ENCODE assay signal across 8 cellular contexts in genomic region chr10:110269641-110270318, GRCh38. TPM values are rescaled to one million over a fixed set of nuclear protein-coding genes. Genes with fewer than 3 reads are reported as not detected.
DNase-seq lines count a peak whose midpoint lies in the region; ATAC-seq and TF ChIP-seq lines count a peak whose summit lies in the region.

No MANE protein-coding gene starts in this region.

- no peak overlapping the region for H3K9ac ChIP-seq in endodermal cell (ENCODE audit: extremely low read depth, low read length, poor library complexity, severe bottlenecking)

- no peaks in the 10 kb centered on the region for H3K27me3 Mint-ChIP-seq in T-cell
- H3K27me3 Mint-ChIP-seq in endodermal cell (ENCODE audit: insufficient read depth) = no peaks in the 10 kb centered on the region

- peak overlapping the region; percentile 64 to 74 (median 69) for H3K4me3 Mint-ChIP-seq in T-cell
- no peak overlapping the region for H3K4me3 Mint-ChIP-seq in endodermal cell

- H3K27ac Mint-ChIP-seq in T-cell = peak overlapping the region; percentile 85
- no peak overlapping the region for H3K27ac Mint-ChIP-seq in endodermal cell

- WGBS in prostate gland = 11% methylated on average over 3 of the region's 3 CpGs
- WGBS in endodermal cell (ENCODE audit: insufficient coverage in 1 of 2, insufficient read length in 1 of 2), 2 experiments = 86 to 100% methylated on average over 1 to 3 of the region's 3 CpGs

- peak overlapping the region; percentile 71 to 75 for H3K27ac ChIP-seq in prostate gland
- no peak overlapping the region for H3K27ac ChIP-seq in endodermal cell (ENCODE audit: low read depth, low read length)

- TF ChIP-seq CTCF in prostate gland (IDR thresholded peaks at IDR 0.05) (no peak), endodermal cell (conservative IDR thresholded peaks at IDR 0.05) (no peak)

- H3K36me3 Mint-ChIP-seq in T-cell (peaks cover 3% of the 10 kb centered on the region), endodermal cell (ENCODE audit: low read depth) (no peaks in the 10 kb centered on the region)

- TF ChIP-seq POLR2A in prostate gland (IDR thresholded peaks at IDR 0.05) = no peak

- peak; percentile 64 for ATAC-seq in GM21381 (IDR thresholded peaks at IDR 0.05; ENCODE audit: unreplicated experiment)
- peak in 2 of 4 experiments; percentile 33 to 78 for ATAC-seq in T-cell (replicated peaks in 1 of 4)

- no peaks in the 10 kb centered on the region for H3K36me3 ChIP-seq in prostate gland
- H3K36me3 ChIP-seq in endodermal cell (ENCODE audit: control insufficient read depth, insufficient read depth, low read length) = no peaks in the 10 kb centered on the region

- no peaks in the 10 kb centered on the region for H3K4me1 ChIP-seq in prostate gland (replicated peaks)
- peaks cover 2% of the 10 kb centered on the region for H3K4me1 ChIP-seq in endodermal cell (ENCODE audit: control insufficient read depth, insufficient read depth, low read length)

- CTCF ChIA-PET in T-cell (lab: Charles Lee) = interaction anchor here (0.5 to 2.3 kb wide), 10 partner anchors 9 to 385 kb away, joined by 3 to 13 read pairs (median 4); no protein-coding TSS in a partner anchor

- H3K4me1 Mint-ChIP-seq in T-cell = peaks cover 60 to 70% (median 65%) of the 10 kb centered on the region in 3 donors
- peaks cover 28% of the 10 kb centered on the region for H3K4me1 Mint-ChIP-seq in endodermal cell

- intact Hi-C loops in prostate gland (cut with DNase I) = loop anchor here (10.0 kb wide), 1 partner anchor 385 kb away; no protein-coding TSS in a partner anchor

- DNase-seq in Ammon's horn (ENCODE audit: low spot score) = peak; percentile 86
- peak in 15 of 34 experiments; percentile 1 to 29 (median 9) for DNase-seq in T-cell
- DNase-seq in fibroblast of peridontal ligament (ENCODE audit: extremely low read depth) = peak; percentile 66
- DNase-seq in prostate gland (ENCODE audit: low spot score) = peak; percentile 12
- DNase-seq in endodermal cell = no peak
- no peak for DNase-seq in SIG-M5 treated with dmso at 0.1 percent for 504 hours (lab: John Stamatoyannopoulos, UW; ENCODE audit: unreplicated experiment)
- DNase-seq in NCI-H1436 treated with DMSO at 0.1 percent for 48 hours (lab: John Stamatoyannopoulos, UW) = no peak

- H3K4me3 ChIP-seq in prostate gland = peak overlapping the region in 1 of 2 donors; percentile 24
- no peak overlapping the region for H3K4me3 ChIP-seq in endodermal cell (ENCODE audit: low read length)

- no peaks in the 10 kb centered on the region for H3K9me3 ChIP-seq in prostate gland
- no peaks in the 10 kb centered on the region for H3K9me3 ChIP-seq in endodermal cell (ENCODE audit: control insufficient read depth, low read length)

- POLR2A ChIA-PET in T-cell (lab: Charles Lee) = interaction anchor here (0.5 to 1.0 kb wide), 2 partner anchors 55 to 58 kb away, joined by 5 to 8 read pairs; no protein-coding TSS in a partner anchor

- H3K27me3 ChIP-seq in prostate gland (replicated peaks; ENCODE audit: insufficient read depth) (no peaks in the 10 kb centered on the region), endodermal cell (ENCODE audit: control insufficient read depth, insufficient read depth, low read length, poor library complexity, severe bottlenecking) (no peaks in the 10 kb centered on the region)

- H3K9me3 Mint-ChIP-seq in T-cell = no peaks in the 10 kb centered on the region
- H3K9me3 Mint-ChIP-seq in endodermal cell = no peaks in the 10 kb centered on the region

RNA-seq across cellular contexts. Expression of gene SMNDC1, which starts 34.9 kb away (rescaled TPM):
- total RNA-seq in T-cell (10 to 100 TPM; 33.5 to 42.2 (median 34.1) TPM), prostate gland (10 to 100 TPM in 1 of 2 donors, 1 to 10 TPM in 1; 8.0 to 11.0 TPM), endodermal cell (10 to 100 TPM; 52.9 to 65.6 TPM)
- 29.0 TPM for polyA plus RNA-seq in endodermal cell (2013, experiment 1 of 2)
- 29.7 TPM for polyA plus RNA-seq in endodermal cell (2013, experiment 2 of 2)

Comparison
In these comparisons a context has a peak if more than half of its experiments do, and no peak if none do; other contexts are left out.
1. DNase-seq: peak in Ammon's horn (single experiment), fibroblast of peridontal ligament (single experiment) and prostate gland (single experiment); none in endodermal cell (single experiment), SIG-M5 treated with dmso at 0.1 percent for 504 hours (single experiment) and NCI-H1436 treated with DMSO at 0.1 percent for 48 hours (single experiment).